In the genomic region with DNA sequence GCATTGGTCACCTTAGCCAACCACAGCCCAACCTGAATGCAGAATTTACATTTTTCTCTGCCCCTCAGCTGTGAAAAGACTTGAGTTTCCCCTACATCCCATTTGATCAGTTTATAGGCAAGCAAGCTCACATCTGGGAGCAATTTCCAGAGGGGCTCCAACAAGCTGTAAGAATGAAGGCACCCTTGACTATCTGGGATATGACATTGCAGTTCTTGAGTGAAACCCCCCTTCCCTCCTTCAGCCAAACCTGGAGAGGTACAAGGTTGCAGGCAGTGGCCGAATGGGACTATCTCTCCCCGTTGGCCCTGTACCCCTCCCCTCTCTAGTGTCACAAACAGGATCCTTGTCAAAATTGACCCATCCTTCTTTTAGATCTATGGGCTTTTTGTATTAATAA, we compare ENCODE assay signal across 19 cellular contexts. TPM values are rescaled to one million over a fixed set of nuclear protein-coding genes. Genes with fewer than 3 reads are reported as not detected.
DNase-seq lines count a peak whose midpoint lies in the region; ATAC-seq and TF ChIP-seq lines count a peak whose summit lies in the region.
"Had no signal": no experiment of that assay in that cellular context is flagged by ENCODE, and none has a peak within 500 bp of the region (broad histone marks: within the 10 kb centered on the region; RNA-seq: fewer than 3 reads in every experiment).

No MANE protein-coding gene starts in this region.

- no peaks in the 10 kb centered on the region for H3K9me3 Mint-ChIP-seq in activated CD4-positive, alpha-beta T cell treated with anti-CD3 and anti-CD28 coated beads, Interleukin-2, amount 10 ng/mL, durations not matched to agents 7 days and 5 days
- H3K9me3 Mint-ChIP-seq in CD4-positive, CD25-positive, alpha-beta regulatory T cell = no peaks in the 10 kb centered on the region

- H3K4me3 Mint-ChIP-seq in activated CD4-positive, alpha-beta T cell treated with anti-CD3 and anti-CD28 coated beads, Interleukin-2, amount 10 ng/mL, durations not matched to agents 7 days and 5 days = no peak overlapping the region
- no peak overlapping the region for H3K4me3 Mint-ChIP-seq in CD4-positive, CD25-positive, alpha-beta regulatory T cell

- H3K4me1 ChIP-seq in CD4-positive, CD25-positive, alpha-beta regulatory T cell (ENCODE audit: control insufficient read depth, insufficient read depth, low read length, poor library complexity, severe bottlenecking) = peaks cover 14% of the 10 kb centered on the region
- H3K4me1 ChIP-seq in esophagus muscularis mucosa (no peaks in the 10 kb centered on the region), colonic mucosa (no peaks in the 10 kb centered on the region)

- no peak for ATAC-seq in CD4-positive, CD25-positive, alpha-beta regulatory T cell (ENCODE audit: low read depth in 2 of 2)
- ATAC-seq in GM21529 (IDR thresholded peaks at IDR 0.05; ENCODE audit: unreplicated experiment) = no peak
- ATAC-seq: A549, HepG2 had no signal

- H3K27me3 Mint-ChIP-seq in activated CD4-positive, alpha-beta T cell treated with anti-CD3 and anti-CD28 coated beads, Interleukin-2, amount 10 ng/mL, durations not matched to agents 7 days and 5 days = no peaks in the 10 kb centered on the region
- no peaks in the 10 kb centered on the region for H3K27me3 Mint-ChIP-seq in CD4-positive, CD25-positive, alpha-beta regulatory T cell

- intact Hi-C loops in esophagus muscularis mucosa (cut with DNase I) = no loop called here
- intact Hi-C loops in colonic mucosa (cut with DNase I) = no loop called here

- no peaks in the 10 kb centered on the region for H3K27me3 ChIP-seq in CD4-positive, CD25-positive, alpha-beta regulatory T cell (ENCODE audit: control insufficient read depth, insufficient read depth, low read length)
- peaks cover 0 to 29% (median 0%) of the 10 kb centered on the region in 4 donors for H3K27me3 ChIP-seq in esophagus muscularis mucosa
- H3K27me3 ChIP-seq in colonic mucosa = no peaks in the 10 kb centered on the region

- no peaks in the 10 kb centered on the region for H3K9me3 ChIP-seq in CD4-positive, CD25-positive, alpha-beta regulatory T cell (ENCODE audit: control insufficient read depth in 2 of 2, low read length in 2 of 2)
- H3K9me3 ChIP-seq in esophagus muscularis mucosa = no peaks in the 10 kb centered on the region
- H3K9me3 ChIP-seq in colonic mucosa = no peaks in the 10 kb centered on the region
- H3K9me3 ChIP-seq: A549 had no signal

- POLR2A ChIA-PET in activated CD4-positive, alpha-beta T cell treated with anti-CD3 and anti-CD28 coated beads, Interleukin-2, amount 10 ng/mL, durations not matched to agents 7 days and 5 days (lab: Charles Lee) = no interaction called here
- POLR2A ChIA-PET in RWPE1 (lab: Yijun Ruan, JAX; ENCODE audit: low non-redundant PET) = no interaction called here

- 87% methylated on average over 2 of the region's 2 CpGs for WGBS in esophagus muscularis mucosa

- no peak for TF ChIP-seq POLR2A in esophagus muscularis mucosa (IDR thresholded peaks at IDR 0.05; ENCODE audit: low read depth)

- TF ChIP-seq EP300 in esophagus muscularis mucosa (IDR thresholded peaks at IDR 0.05) = no peak

- H3K36me3 Mint-ChIP-seq in activated CD4-positive, alpha-beta T cell treated with anti-CD3 and anti-CD28 coated beads, Interleukin-2, amount 10 ng/mL, durations not matched to agents 7 days and 5 days (ENCODE audit: low read depth) = peaks cover 5% of the 10 kb centered on the region
- H3K36me3 Mint-ChIP-seq in CD4-positive, CD25-positive, alpha-beta regulatory T cell = peaks cover 27% of the 10 kb centered on the region

- no peak for DNase-seq in activated CD4-positive, alpha-beta T cell treated with anti-CD3 and anti-CD28 coated beads, Interleukin-2, amount 10 ng/mL, durations not matched to agents 7 days and 5 days
- no peak for DNase-seq in activated CD4-positive, alpha-beta T cell treated with anti-CD3 and anti-CD28 coated beads, Interleukin-2, amount 50 U/mL, for 48 hours
- no peak for DNase-seq in CD4-positive, CD25-positive, alpha-beta regulatory T cell
- DNase-seq in RWPE1 (ENCODE audit: low spot score) (no peak), esophagus muscularis mucosa (ENCODE audit: extremely low spot score) (peak; percentile 92), colonic mucosa (no peak), superior temporal gyrus (ENCODE audit: extremely low spot score) (no peak)
- DNase-seq: C1 segment of cervical spinal cord, DMS79, NCI-H1417, NCI-H187, NCI-H2107, NCI-H2227 treated with DMSO at 0.1 percent for 48 hours, NCI-H774, OCI-M1, SHP77 treated with DMSO at 0.1 percent for 48 hours had no signal

- peaks cover 28% of the 10 kb centered on the region for H3K4me1 Mint-ChIP-seq in activated CD4-positive, alpha-beta T cell treated with anti-CD3 and anti-CD28 coated beads, Interleukin-2, amount 10 ng/mL, durations not matched to agents 7 days and 5 days
- H3K4me1 Mint-ChIP-seq in CD4-positive, CD25-positive, alpha-beta regulatory T cell = peaks cover 0 to 26% (median 11%) of the 10 kb centered on the region in 4 donors

- H3K4me3 ChIP-seq in CD4-positive, CD25-positive, alpha-beta regulatory T cell (ENCODE audit: low read depth, low read length) = no peak overlapping the region
- H3K4me3 ChIP-seq in esophagus muscularis mucosa = no peak overlapping the region
- H3K4me3 ChIP-seq in colonic mucosa = no peak overlapping the region
- H3K4me3 ChIP-seq: A549 had no signal

- CTCF ChIA-PET in activated CD4-positive, alpha-beta T cell treated with anti-CD3 and anti-CD28 coated beads, Interleukin-2, amount 10 ng/mL, durations not matched to agents 7 days and 5 days (lab: Charles Lee) = interaction anchor here (1.2 kb wide), 1 partner anchor 10 kb away, joined by 5 read pairs; no protein-coding TSS in a partner anchor
- CTCF ChIA-PET in RWPE1 (lab: Yijun Ruan, JAX) = interaction anchor here (1.5 kb wide), 1 partner anchor 343 kb away, joined by 5 read pairs; no protein-coding TSS in a partner anchor

- TF ChIP-seq CTCF in RWPE1 (conservative IDR thresholded peaks at IDR 0.05; ENCODE audit: low read depth) = no peak
- TF ChIP-seq CTCF in esophagus muscularis mucosa (IDR thresholded peaks at IDR 0.05) = no peak
- TF ChIP-seq CTCF in colonic mucosa (IDR thresholded peaks at IDR 0.05) = no peak

- H3K36me3 ChIP-seq in CD4-positive, CD25-positive, alpha-beta regulatory T cell (ENCODE audit: control insufficient read depth, insufficient read depth, low read length) = peaks cover 9% of the 10 kb centered on the region
- H3K36me3 ChIP-seq in esophagus muscularis mucosa (peaks cover 12 to 34% (median 30%) of the 10 kb centered on the region in 4 donors), colonic mucosa (no peaks in the 10 kb centered on the region)

- no peak overlapping the region for H3K9ac ChIP-seq in colonic mucosa (ENCODE audit: low read depth in 2 of 2, low read length in 2 of 2)

- H3K27ac Mint-ChIP-seq in activated CD4-positive, alpha-beta T cell treated with anti-CD3 and anti-CD28 coated beads, Interleukin-2, amount 10 ng/mL, durations not matched to agents 7 days and 5 days = peak overlapping the region; percentile 86
- peak overlapping the region in 1 of 3 donors; percentile 54 for H3K27ac Mint-ChIP-seq in CD4-positive, CD25-positive, alpha-beta regulatory T cell

- peak overlapping the region; percentile 8 for H3K27ac ChIP-seq in CD4-positive, CD25-positive, alpha-beta regulatory T cell (ENCODE audit: insufficient read depth, low read length, poor library complexity, severe bottlenecking)
- H3K27ac ChIP-seq in RWPE1 (peak overlapping the region; percentile 78), esophagus muscularis mucosa (replicated peaks in 1 of 4) (no peak overlapping the region), colonic mucosa (no peak overlapping the region)

RNA-seq across cellular contexts. Expression of a gene that starts 30.5 kb away (rescaled TPM):
- 10 to 100 TPM; 26.5 to 35.3 TPM for total RNA-seq in activated CD4-positive, alpha-beta T cell treated with anti-CD3 and anti-CD28 coated beads, Interleukin-2, amount 10 ng/mL, durations not matched to agents 7 days and 5 days
- total RNA-seq in CD4-positive, CD25-positive, alpha-beta regulatory T cell = 21.7 TPM
- polyA plus RNA-seq in CD4-positive, CD25-positive, alpha-beta regulatory T cell = 10 to 100 TPM; 12.6 to 16.8 (median 15.0) TPM
- 10 to 100 TPM; 23.2 to 27.2 (median 26.0) TPM for total RNA-seq in esophagus muscularis mucosa
- total RNA-seq in colonic mucosa = 10 to 100 TPM; 23.3 to 33.9 TPM

RNA-seq across cellular contexts. Expression of a gene that starts 30.6 kb away (rescaled TPM):
- 1 to 10 TPM; 2.9 to 3.1 TPM for total RNA-seq in activated CD4-positive, alpha-beta T cell treated with anti-CD3 and anti-CD28 coated beads, Interleukin-2, amount 10 ng/mL, durations not matched to agents 7 days and 5 days
- total RNA-seq in CD4-positive, CD25-positive, alpha-beta regulatory T cell = not detected
- 1 to 10 TPM in 3 of 4 donors, under 1 TPM in 1; 0.99 to 1.7 (median 1.1) TPM for polyA plus RNA-seq in CD4-positive, CD25-positive, alpha-beta regulatory T cell
- total RNA-seq in esophagus muscularis mucosa (10 to 100 TPM; 13.8 to 24.2 (median 18.1) TPM), colonic mucosa (10 to 100 TPM; 19.2 to 19.4 TPM)

Comparison
In these comparisons a context has a peak if more than half of its experiments do, and no peak if none do; other contexts are left out.
1. H3K27ac ChIP-seq: peak in CD4-positive, CD25-positive, alpha-beta regulatory T cell (single experiment) and RWPE1 (single experiment); none in esophagus muscularis mucosa (0 of 4) and colonic mucosa (single experiment).